9 cellular contexts compared by ENCODE assay signal in genomic region chr10:21020545-21020944, GRCh38.
DNase-seq lines count a peak whose midpoint lies in the region; ATAC-seq, FAIRE-seq and TF ChIP-seq lines count a peak whose summit lies in the region.
"Had no signal": no experiment of that assay in that cellular context is flagged by ENCODE, and none has a peak within 500 bp of the region (broad histone marks: within the 10 kb centered on the region; RNA-seq: fewer than 3 reads in every experiment).

No MANE protein-coding gene starts in this region.

- no peak overlapping the region for H3K14ac ChIP-seq in H9 (ENCODE audit: insufficient read depth, low read length)

- H3K4me1 ChIP-seq in H9 (ENCODE audit: insufficient read depth, low read length) (no peaks in the 10 kb centered on the region), Loucy (ENCODE audit: insufficient read depth, low read length, poor library complexity, severe bottlenecking) (no peaks in the 10 kb centered on the region), mammary epithelial cell (ENCODE audit: insufficient read depth, low read length) (peaks cover 2% of the 10 kb centered on the region), small intestine (ENCODE audit: control insufficient read depth in 2 of 2, insufficient read depth in 1 of 2, low read depth in 1 of 2, low read length in 1 of 2) (no peaks in the 10 kb centered on the region)

- H2BK20ac ChIP-seq in H9 (ENCODE audit: low read depth, low read length, poor library complexity, severe bottlenecking), result no peak overlapping the region

- H3K36me3 Mint-ChIP-seq in activated CD4-positive, alpha-beta T cell treated with anti-CD3 and anti-CD28 coated beads for 36 hours (ENCODE audit: low read depth), result no peaks in the 10 kb centered on the region
- H3K36me3 Mint-ChIP-seq in H9 (ENCODE audit: insufficient read depth in 1 of 3, low read depth in 3 of 3), result peaks cover 0 to 5% (median 5%) of the 10 kb centered on the region in 3 experiments; a peak in 3 of 7 replicates
- H3K36me3 Mint-ChIP-seq: activated naive CD8-positive, alpha-beta T cell had no signal

- dilution Hi-C loops in mammary epithelial cell (cut with HindIII; ENCODE audit: low sequenced_read_pairs), result no loop called here

- TF ChIP-seq CTCF in H9 (conservative IDR thresholded peaks at IDR 0.05), result peak; percentile 71
- TF ChIP-seq CTCF in Loucy (conservative IDR thresholded peaks at IDR 0.05; ENCODE audit: low read length), result peak; percentile 64
- peak; percentile 34 to 36 for TF ChIP-seq CTCF in mammary epithelial cell (conservative IDR thresholded peaks at IDR 0.05 in 1 of 2, IDR thresholded peaks at IDR 0.05 in 1 of 2; ENCODE audit: extremely low read depth in 1 of 2, insufficient read depth in 1 of 2, low read depth in 1 of 2, low read length in 2 of 2)

- H3F3A ChIP-seq in Loucy (ENCODE audit: low read depth), result no peaks in the 10 kb centered on the region

- H3K23ac ChIP-seq in H9 (ENCODE audit: insufficient read length, low read depth, low read length), result no peak overlapping the region

- H3K9ac ChIP-seq in H9 (ENCODE audit: extremely low read depth, insufficient read length, low read length), result no peak overlapping the region
- no peak overlapping the region for H3K9ac ChIP-seq in Loucy (ENCODE audit: low read depth, low read length, poor library complexity, severe bottlenecking)
- H3K9ac ChIP-seq in mammary epithelial cell (ENCODE audit: insufficient read depth, low read length), result no peak overlapping the region

- H3K4me3 Mint-ChIP-seq in activated CD4-positive, alpha-beta T cell treated with anti-CD3 and anti-CD28 coated beads for 36 hours, result no peak overlapping the region
- H3K4me3 Mint-ChIP-seq in H9, result no peak overlapping the region
- H3K4me3 Mint-ChIP-seq: activated naive CD8-positive, alpha-beta T cell had no signal

- H2BK15ac ChIP-seq in H9 (ENCODE audit: low read depth, low read length), result no peak overlapping the region

- POLR2A ChIA-PET in activated CD4-positive, alpha-beta T cell treated with anti-CD3 and anti-CD28 coated beads for 36 hours (lab: Charles Lee), result no interaction called here

- peaks cover 3% of the 10 kb centered on the region for H3K9me3 Mint-ChIP-seq in activated CD4-positive, alpha-beta T cell treated with anti-CD3 and anti-CD28 coated beads for 36 hours (ENCODE audit: low read depth)
- no peaks in the 10 kb centered on the region for H3K9me3 Mint-ChIP-seq in H9

- no peak overlapping the region for H3K18ac ChIP-seq in H9 (ENCODE audit: insufficient read length, low read depth, low read length)

- H3T11ph ChIP-seq in H9 (ENCODE audit: low read length), result no peak overlapping the region

- intact Hi-C loops in activated CD4-positive, alpha-beta T cell treated with anti-CD3 and anti-CD28 coated beads for 36 hours (cut with DNase I, micrococcal nuclease), result loop anchor here in 1 of 2 experiments (10.0 kb wide), 1 partner anchor 166 kb away; no protein-coding TSS in a partner anchor
- intact Hi-C loops in mammary epithelial cell (cut with micrococcal nuclease), result loop anchor here (1.0 kb wide), 1 partner anchor 162 kb away; no protein-coding TSS in a partner anchor

- peaks cover 2% of the 10 kb centered on the region for H3K27me3 Mint-ChIP-seq in activated CD4-positive, alpha-beta T cell treated with anti-CD3 and anti-CD28 coated beads for 36 hours
- no peaks in the 10 kb centered on the region for H3K27me3 Mint-ChIP-seq in H9 (ENCODE audit: low read depth)
- H3K27me3 Mint-ChIP-seq: activated naive CD8-positive, alpha-beta T cell had no signal

- no peak overlapping the region for H2BK5ac ChIP-seq in H9 (ENCODE audit: insufficient read length, low read length)

- no peaks in the 10 kb centered on the region for H3K36me3 ChIP-seq in Loucy (ENCODE audit: insufficient read depth, low read length)
- no peaks in the 10 kb centered on the region for H3K36me3 ChIP-seq in mammary epithelial cell (ENCODE audit: insufficient read depth, low read length)
- H3K36me3 ChIP-seq in small intestine (ENCODE audit: control insufficient read depth in 2 of 2, insufficient read depth in 2 of 2, low read length in 2 of 2), result no peaks in the 10 kb centered on the region

- no peaks in the 10 kb centered on the region for H3K23me2 ChIP-seq in H9 (ENCODE audit: insufficient read length, low read depth, low read length, poor library complexity, severe bottlenecking)

- in situ Hi-C loops in mammary epithelial cell (cut with MboI; ENCODE audit: low sequenced_read_pairs in 2 of 2), result no loop called here

- H3K79me2 ChIP-seq in H9 (ENCODE audit: insufficient read depth, low read length) (no peaks in the 10 kb centered on the region), Loucy (ENCODE audit: insufficient read depth, low read length) (no peaks in the 10 kb centered on the region), mammary epithelial cell (ENCODE audit: insufficient read depth, low read length) (no peaks in the 10 kb centered on the region)

- H4K20me1 ChIP-seq in H9 (ENCODE audit: control insufficient read depth, insufficient read depth, insufficient read length), result no peaks in the 10 kb centered on the region
- H4K20me1 ChIP-seq in Loucy (ENCODE audit: insufficient read depth, low read length, poor library complexity, severe bottlenecking), result no peaks in the 10 kb centered on the region
- H4K20me1 ChIP-seq in mammary epithelial cell (ENCODE audit: insufficient read depth, low read length), result no peaks in the 10 kb centered on the region

- no peak overlapping the region for H4K91ac ChIP-seq in H9 (ENCODE audit: insufficient read length, low read depth, low read length)

- H3K4me1 Mint-ChIP-seq in activated CD4-positive, alpha-beta T cell treated with anti-CD3 and anti-CD28 coated beads for 36 hours, result no peaks in the 10 kb centered on the region
- H3K4me1 Mint-ChIP-seq in H9, result peaks cover 0 to 4% of the 10 kb centered on the region in 2 experiments; a peak in 2 of 4 replicates

- H3K27ac Mint-ChIP-seq in activated CD4-positive, alpha-beta T cell treated with anti-CD3 and anti-CD28 coated beads for 36 hours, result no peak overlapping the region
- H3K27ac Mint-ChIP-seq in H9, result no peak overlapping the region
- H3K27ac Mint-ChIP-seq: activated naive CD8-positive, alpha-beta T cell had no signal

- H2BK12ac ChIP-seq in H9 (ENCODE audit: insufficient read length, low read depth, low read length), result no peak overlapping the region

- WGBS in H9 (ENCODE audit: extremely low coverage, insufficient read length, low lambda C conversion rate), result no CpG with 5 or more reads among the region's 7 CpGs
- WGBS in mammary epithelial cell (ENCODE audit: low coverage, missing lambda C conversion rate), result 92% methylated on average over 6 of the region's 7 CpGs
- 83 to 89% (median 84%) methylated on average over 7 of the region's 7 CpGs for WGBS in small intestine, 3 donors

- H3K79me1 ChIP-seq in H9 (ENCODE audit: insufficient read depth, low read depth, low read length, poor library complexity, severe bottlenecking), result no peaks in the 10 kb centered on the region

- BruUV-seq in mammary epithelial cell (replicated peaks; lab: Mats Ljungman, UMichigan), result no TSS peak

- H3K4me2 ChIP-seq in H9 (ENCODE audit: insufficient read depth, insufficient read length, low read length), result no peak overlapping the region
- H3K4me2 ChIP-seq in Loucy (ENCODE audit: low read depth, low read length, poor library complexity, severe bottlenecking), result no peak overlapping the region
- H3K4me2 ChIP-seq in mammary epithelial cell (ENCODE audit: insufficient read depth, low read depth, low read length), result no peak overlapping the region

- H3K4ac ChIP-seq in H9 (ENCODE audit: low read depth, low read length), result no peak overlapping the region

- no peak overlapping the region for H2AK5ac ChIP-seq in H9 (ENCODE audit: insufficient read length, low read length)

- no peak overlapping the region for H4K5ac ChIP-seq in H9 (ENCODE audit: insufficient read length, low read depth, low read length)

- no peak overlapping the region for H3K56ac ChIP-seq in H9 (ENCODE audit: insufficient read length, low read depth, low read length)

- no peaks in the 10 kb centered on the region for H3K9me2 ChIP-seq in Loucy (replicated peaks; ENCODE audit: low read depth, low read length)

- no peak overlapping the region for H4K8ac ChIP-seq in H9 (replicated peaks; ENCODE audit: insufficient read length, low read depth, low read length)

- H3K4me3 ChIP-seq in Loucy (ENCODE audit: low read length, poor library complexity, severe bottlenecking) (no peak overlapping the region), mammary epithelial cell (replicated peaks in 1 of 3; ENCODE audit: insufficient read depth in 1 of 3, low read depth in 2 of 3, low read length in 3 of 3) (no peak overlapping the region), small intestine (ENCODE audit: low read depth in 1 of 2, low read length in 2 of 2) (no peak overlapping the region)

- DNase-seq in activated CD4-positive, alpha-beta T cell treated with anti-CD3 and anti-CD28 coated beads for 36 hours, result peak; percentile 69
- DNase-seq in activated CD4-positive, alpha-beta T cell treated with anti-CD3 and anti-CD28 coated beads, Interleukin-2, amount 50 U/mL, for 4 hours, result no peak
- DNase-seq in H9 (peak; percentile 62), mammary epithelial cell (peak; percentile 9), small intestine (peak; percentile 50), NCI-H187 treated with DMSO at 0.1 percent for 48 hours (lab: John Stamatoyannopoulos, UW) (no peak)
- no peak for DNase-seq in activated naive CD4-positive, alpha-beta T cell treated with Interleukin-2 at 50 U/mL for 16 hours

- H3K9me3 ChIP-seq in H9 (ENCODE audit: control insufficient read depth, low read depth, low read length) (no peaks in the 10 kb centered on the region), Loucy (ENCODE audit: insufficient read depth, low read depth, low read length) (no peaks in the 10 kb centered on the region), mammary epithelial cell (replicated peaks; ENCODE audit: insufficient read depth, low read length) (no peaks in the 10 kb centered on the region), small intestine (ENCODE audit: control insufficient read depth, low read depth) (no peaks in the 10 kb centered on the region)

- H3K27ac ChIP-seq in H9 (ENCODE audit: insufficient read length, low read depth, low read length) (no peak overlapping the region), mammary epithelial cell (ENCODE audit: insufficient read depth, low read depth, low read length) (no peak overlapping the region), small intestine (ENCODE audit: low read depth in 1 of 2, low read length in 1 of 2) (no peak overlapping the region)

- H3K27me3 ChIP-seq in H9 (ENCODE audit: insufficient read depth, low read length) (no peaks in the 10 kb centered on the region), Loucy (ENCODE audit: insufficient read depth, low read length, poor library complexity, severe bottlenecking) (no peaks in the 10 kb centered on the region), mammary epithelial cell (ENCODE audit: insufficient read depth, low read length) (no peaks in the 10 kb centered on the region), small intestine (ENCODE audit: control insufficient read depth in 2 of 2, insufficient read depth in 2 of 2, low read length in 2 of 2) (no peaks in the 10 kb centered on the region)

- no peak for ATAC-seq in activated CD4-positive, alpha-beta T cell treated with anti-CD3 and anti-CD28 coated beads for 36 hours

- H2AFZ ChIP-seq in H9 (ENCODE audit: low read length), result no peak overlapping the region
- H2AFZ ChIP-seq in Loucy (ENCODE audit: low read length), result no peak overlapping the region
- no peak overlapping the region for H2AFZ ChIP-seq in mammary epithelial cell (ENCODE audit: low read depth, low read length)

- CTCF ChIA-PET in activated CD4-positive, alpha-beta T cell treated with anti-CD3 and anti-CD28 coated beads for 36 hours (lab: Charles Lee), result interaction anchor here (1.1 kb wide), 2 partner anchors 8 to 12 kb away, joined by 3 read pairs; no protein-coding TSS in a partner anchor
- CTCF ChIA-PET in mammary epithelial cell (lab: Charles Lee; ENCODE audit: low non-redundant PET), result interaction anchor here (0.6 kb wide), 1 partner anchor 249 kb away, joined by 6 read pairs; no protein-coding TSS in a partner anchor

- H2BK120ac ChIP-seq in H9 (ENCODE audit: low read depth, low read length, poor library complexity, severe bottlenecking), result no peak overlapping the region

- no peak for FAIRE-seq in small intestine (lab: Jason Lieb, UNC)

Comparison
In these comparisons a context has a peak if more than half of its experiments do, and no peak if none do; other contexts are left out.
1. DNase-seq: peak in activated CD4-positive, alpha-beta T cell treated with anti-CD3 and anti-CD28 coated beads for 36 hours (single experiment), H9 (single experiment), mammary epithelial cell (single experiment) and small intestine (single experiment); none in activated CD4-positive, alpha-beta T cell treated with anti-CD3 and anti-CD28 coated beads, Interleukin-2, amount 50 U/mL, for 4 hours (0 of 2), NCI-H187 treated with DMSO at 0.1 percent for 48 hours (single experiment) and activated naive CD4-positive, alpha-beta T cell treated with Interleukin-2 at 50 U/mL for 16 hours (single experiment).
2. Peak in every context shown above with its lines, with median percentiles within 50 percentile points of each other: CTCF ChIP-seq.